Comparison of ENCODE assay signal across 21 cellular contexts in genomic region chr1:65795311-65795710, GRCh38.
"Had no signal": no experiment of that assay in that cellular context is flagged by ENCODE, and none has a peak within 500 bp of the region (broad histone marks: within the 10 kb centered on the region; RNA-seq: fewer than 3 reads in every experiment).

No MANE protein-coding gene starts in this region.

- DNase-seq: dermis blood vessel endothelial cell; effector CD4-positive, alpha-beta T cell; endodermal cell; erythroblast; heart left ventricle; hippocampal formation; left colon; left ventricle myocardium superior; mesenchymal stem cell; midbrain; occipital lobe; retina; right lobe of liver; stimulated activated CD4-positive, alpha-beta T cell treated with anti-CD3 and anti-CD28 coated beads, Interleukin-4, amount 100 ng/mL, for 1 hour; stimulated activated CD8-positive, alpha-beta memory T cell treated with anti-CD3 and anti-CD28 coated beads, Interleukin-4, amount 100 ng/mL, for 48 hours; stimulated activated naive CD8-positive, alpha-beta T cell treated with anti-CD3 and anti-CD28 coated beads, Interleukin-15, Interleukin-2, amounts not matched to agents 100 U/mL and 50 U/mL, for 24 hours; thyroid gland had no signal

- H3K4me3 ChIP-seq: heart left ventricle, lung, prostate gland, right lobe of liver, suprapubic skin, thyroid gland had no signal

- H3K27me3 ChIP-seq: thyroid gland had no signal

- H3K27ac ChIP-seq: heart left ventricle, parathyroid adenoma, prostate gland, right lobe of liver, suprapubic skin, thyroid gland had no signal

- H3K79me2 ChIP-seq: parathyroid adenoma had no signal

- H3K36me3 ChIP-seq: heart left ventricle, prostate gland, right lobe of liver, suprapubic skin, thyroid gland had no signal

- H3K4me1 ChIP-seq: parathyroid adenoma, prostate gland, thyroid gland had no signal

- H3K9me3 ChIP-seq: heart left ventricle, prostate gland, right lobe of liver, suprapubic skin, thyroid gland had no signal

- H2AFZ ChIP-seq: parathyroid adenoma had no signal
